ENCODE assay signal across 8 cellular contexts in genomic region chr15:66505818-66506217, GRCh38. TPM values are rescaled to one million over a fixed set of nuclear protein-coding genes. Genes with fewer than 3 reads are reported as not detected.
DNase-seq lines count a peak whose midpoint lies in the region; ATAC-seq and TF ChIP-seq lines count a peak whose summit lies in the region.

No MANE protein-coding gene starts in this region.

- peak overlapping the region; percentile 74 to 91 (median 84) for H3K4me2 ChIP-seq in BLaER1 treated with 17β-estradiol and CSF1 and Interleukin-3, amounts not matched to agents 10 nM and 100 nM
- peak overlapping the region; percentile 79 for H3K4me2 ChIP-seq in MM.1S (ENCODE audit: low read depth, low read length)

- H3K27me3 ChIP-seq in BLaER1 treated with 17β-estradiol and CSF1 and Interleukin-3, amounts not matched to agents 10 nM and 100 nM, result no peaks in the 10 kb centered on the region
- no peaks in the 10 kb centered on the region for H3K27me3 ChIP-seq in MM.1S (replicated peaks; ENCODE audit: insufficient read depth, low read length)
- no peaks in the 10 kb centered on the region for H3K27me3 ChIP-seq in dorsolateral prefrontal cortex

- intact Hi-C loops in dorsolateral prefrontal cortex (cut with DNase I) (loop anchor here in 1 of 2 donors (2.0 to 5.0 kb wide), 2 partner anchors 61 to 119 kb away; partner anchors contain the start of genes LCTL and MAP2K1), natural killer cell (cut with micrococcal nuclease) (loop anchor here (1.0 to 2.0 kb wide), 3 partner anchors 9 to 149 kb away; partner anchors contain the start of genes MAP2K1, SNAPC5 and TIPIN)

- no peak for TF ChIP-seq CTCF in MM.1S (IDR thresholded peaks at IDR 0.05; ENCODE audit: low read length)
- no peak for TF ChIP-seq CTCF in dorsolateral prefrontal cortex (IDR thresholded peaks at IDR 0.05 in 54 of 56, conservative IDR thresholded peaks at IDR 0.05 in 2 of 56; ENCODE audit: low read depth in 1 of 56, partially characterized antibody in 56 of 56)
- TF ChIP-seq CTCF in natural killer cell (IDR thresholded peaks at IDR 0.05), result no peak

- no peaks in the 10 kb centered on the region for H3K9me3 ChIP-seq in BLaER1 treated with 17β-estradiol and CSF1 and Interleukin-3, amounts not matched to agents 10 nM and 100 nM (replicated peaks in 1 of 11)
- no peaks in the 10 kb centered on the region for H3K9me3 ChIP-seq in MM.1S (replicated peaks; ENCODE audit: insufficient read depth, low read length)

- H3F3A ChIP-seq in MM.1S (ENCODE audit: insufficient read depth, low read length), result peaks cover 41% of the 10 kb centered on the region

- H3K4me1 Mint-ChIP-seq in natural killer cell, result peaks cover 35 to 37% of the 10 kb centered on the region in 2 donors

- H3K9me2 ChIP-seq in MM.1S (replicated peaks; ENCODE audit: insufficient read depth, low read length), result no peaks in the 10 kb centered on the region

- peak overlapping the region; percentile 100 for H3K4me3 Mint-ChIP-seq in natural killer cell

- peak overlapping the region; percentile 88 to 100 (median 95) for H3K9ac ChIP-seq in BLaER1 treated with 17β-estradiol and CSF1 and Interleukin-3, amounts not matched to agents 10 nM and 100 nM
- peak overlapping the region; percentile 92 for H3K9ac ChIP-seq in MM.1S (ENCODE audit: low read length)

- peak overlapping the region; percentile 90 to 97 for H3K27ac Mint-ChIP-seq in natural killer cell

- H3K4me3 ChIP-seq in BLaER1 treated with 17β-estradiol and CSF1 and Interleukin-3, amounts not matched to agents 10 nM and 100 nM, result peak overlapping the region; percentile 78 to 93 (median 87)
- H3K4me3 ChIP-seq in MM.1S (ENCODE audit: low read length) (peak overlapping the region; percentile 94), dorsolateral prefrontal cortex (peak overlapping the region in 57 of 59 donors; percentile 62 to 100 (median 92))

- no peaks in the 10 kb centered on the region for H3K9me3 Mint-ChIP-seq in natural killer cell

- peaks cover 78% of the 10 kb centered on the region for H3K79me2 ChIP-seq in MM.1S (ENCODE audit: low read length)

- H4K20me1 ChIP-seq in BLaER1 treated with 17β-estradiol and CSF1 and Interleukin-3, amounts not matched to agents 10 nM and 100 nM, result peaks cover 30 to 35% (median 31%) of the 10 kb centered on the region in 11 experiments; a peak in 21 of 22 replicates
- peaks cover 9% of the 10 kb centered on the region for H4K20me1 ChIP-seq in MM.1S (ENCODE audit: insufficient read depth, low read length)

- H3K27ac ChIP-seq in BLaER1 treated with 17β-estradiol and CSF1 and Interleukin-3, amounts not matched to agents 10 nM and 100 nM, result peak overlapping the region; percentile 92 to 99 (median 97); a peak in 20 of 22 replicates
- H3K27ac ChIP-seq in MM.1S (ENCODE audit: low read length) (no peak overlapping the region), dorsolateral prefrontal cortex (peak overlapping the region in 5 of 59 donors; percentile 92 to 95 (median 95))

- H3K4me1 ChIP-seq in BLaER1 treated with 17β-estradiol and CSF1 and Interleukin-3, amounts not matched to agents 10 nM and 100 nM, result peaks cover 35 to 57% (median 48%) of the 10 kb centered on the region in 10 experiments
- H3K4me1 ChIP-seq in MM.1S (ENCODE audit: low read length), result peaks cover 18% of the 10 kb centered on the region

- no peaks in the 10 kb centered on the region for H3K36me3 Mint-ChIP-seq in natural killer cell

- no peak for ATAC-seq in natural killer cell
- no peak for ATAC-seq in GM18858 (IDR thresholded peaks at IDR 0.05; ENCODE audit: unreplicated experiment)
- no peak for ATAC-seq in HG02623 (IDR thresholded peaks at IDR 0.05; ENCODE audit: unreplicated experiment)

- peaks cover 25 to 56% (median 40%) of the 10 kb centered on the region in 11 experiments for H3K36me3 ChIP-seq in BLaER1 treated with 17β-estradiol and CSF1 and Interleukin-3, amounts not matched to agents 10 nM and 100 nM
- peaks cover 21% of the 10 kb centered on the region; the same call in 1 of the 2 replicates for H3K36me3 ChIP-seq in MM.1S (replicated peaks; ENCODE audit: insufficient read depth, low read length)

- H3K27me3 Mint-ChIP-seq in natural killer cell (ENCODE audit: low read depth in 2 of 2), result no peaks in the 10 kb centered on the region

- peak overlapping the region; percentile 96 for H2AFZ ChIP-seq in MM.1S (ENCODE audit: low read length)

- DNase-seq in MM.1S (no peak), dorsolateral prefrontal cortex (no peak), natural killer cell (no peak), NK-92 (lab: John Stamatoyannopoulos, UW; ENCODE audit: unreplicated experiment) (no peak), Kasumi-1 (lab: John Stamatoyannopoulos, UW) (no peak)

RNA-seq across cellular contexts. Expression of gene ZWILCH, which starts 0.7 kb away (rescaled TPM):
- total RNA-seq in dorsolateral prefrontal cortex (10 to 100 TPM in 15 of 120 experiments, 1 to 10 TPM in 105; 3.0 to 12.5 (median 6.8) TPM), natural killer cell (1 to 10 TPM; 8.7 to 9.9 (median 9.7) TPM)

RNA-seq across cellular contexts. Expression of gene RPL4, which starts 1.2 kb away (rescaled TPM):
- 1,000 to 10,000 TPM in 1 of 120 experiments, 100 to 1,000 TPM in 119; 527 to 1,058 (median 732) TPM for total RNA-seq in dorsolateral prefrontal cortex
- total RNA-seq in natural killer cell, result 1,000 to 10,000 TPM; 1,109 to 1,293 (median 1,293) TPM

RNA-seq across cellular contexts. Expression of gene SNAPC5, which starts 8.3 kb away (rescaled TPM):
- total RNA-seq in dorsolateral prefrontal cortex (10 to 100 TPM; 18.3 to 49.0 (median 32.9) TPM), natural killer cell (10 to 100 TPM; 17.2 to 25.2 (median 24.3) TPM)

RNA-seq across cellular contexts. Expression of gene LCTL, which starts 60.0 kb away (rescaled TPM):
- total RNA-seq in dorsolateral prefrontal cortex (1 to 10 TPM in 39 of 120 experiments, under 1 TPM in 71, not detected in 10; 0.16 to 4.8 (median 0.80) TPM), natural killer cell (not detected)
